27 cellular contexts compared by ENCODE assay signal in the genomic region with DNA sequence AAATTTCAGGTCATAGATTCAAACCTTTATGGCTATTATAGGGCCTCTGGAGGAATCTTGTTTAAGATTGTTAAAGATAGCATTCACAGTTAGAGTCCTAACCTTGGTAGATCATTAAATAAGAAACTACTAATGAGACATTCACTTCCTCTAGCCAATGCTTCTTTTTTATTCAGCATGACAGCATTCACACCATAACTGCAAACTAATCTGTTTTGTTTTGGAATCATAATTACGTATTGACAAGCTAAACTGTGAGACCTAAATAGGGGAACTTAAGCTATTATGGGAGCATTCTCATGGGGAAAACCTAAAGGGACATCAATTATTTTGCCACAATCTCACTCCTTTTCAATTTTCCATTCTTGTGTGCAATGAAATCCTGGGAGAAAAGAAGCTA.
DNase-seq lines count a peak whose midpoint lies in the region; ATAC-seq, FAIRE-seq and TF ChIP-seq lines count a peak whose summit lies in the region.
"Had no signal": no experiment of that assay in that cellular context is flagged by ENCODE, and none has a peak within 500 bp of the region (broad histone marks: within the 10 kb centered on the region; RNA-seq: fewer than 3 reads in every experiment).

No MANE protein-coding gene starts in this region.

- no peak overlapping the region for H3K18ac ChIP-seq in H9 (ENCODE audit: insufficient read length, low read depth, low read length)

- SMC1A ChIA-PET in GM12878 (lab: Charles Lee; ENCODE audit: uncharacterized antibody, unreplicated experiment) = interaction anchor here (0.6 to 1.0 kb wide), 6 partner anchors 9 to 684 kb away, joined by 3 to 5 read pairs (median 3); no protein-coding TSS in a partner anchor

- no peak for TF ChIP-seq POLR2A in GM12878 (IDR thresholded peaks at IDR 0.05; ENCODE audit: low read depth, low read length)

- intact Hi-C loops in GM12878 (cut with micrococcal nuclease; ENCODE audit: unreplicated experiment) = no loop called here

- in situ Hi-C loops in GM12878 (cut with MboI) = no loop called here

- H4K8ac ChIP-seq in H9 (replicated peaks; ENCODE audit: insufficient read length, low read depth, low read length) = no peak overlapping the region

- no peak overlapping the region for H2AK5ac ChIP-seq in H9 (ENCODE audit: insufficient read length, low read length)

- H2BK20ac ChIP-seq in H9 (ENCODE audit: low read depth, low read length, poor library complexity, severe bottlenecking) = no peak overlapping the region

- POLR2A ChIA-PET in GM12878 (lab: Charles Lee) = interaction anchor here (0.6 kb wide), 1 partner anchor 21 kb away, joined by 3 read pairs; no protein-coding TSS in a partner anchor

- TF ChIP-seq EP300 in GM12878 (IDR thresholded peaks at IDR 0.05; ENCODE audit: borderline replicate concordance in 1 of 2, control insufficient read depth in 1 of 2, low read depth in 2 of 2, low read length in 2 of 2) = peak; percentile 33 to 64; a peak in 2 of 4 replicates

- TF ChIP-seq CTCF in GM12878 (IDR thresholded peaks at IDR 0.05 in 2 of 3, conservative IDR thresholded peaks at IDR 0.05 in 1 of 3; ENCODE audit: control insufficient read depth in 2 of 3, extremely low read depth in 1 of 3, insufficient read depth in 1 of 3, low read depth in 3 of 3, low read length in 3 of 3) (no peak), H9 (conservative IDR thresholded peaks at IDR 0.05) (no peak), mesothelial cell of epicardium (IDR thresholded peaks at IDR 0.05; ENCODE audit: unreplicated experiment) (no peak)

- CTCF ChIA-PET in GM12878 (lab: Yijun Ruan, JAX) = interaction anchor here (0.6 to 1.5 kb wide), 6 partner anchors 16 to 543 kb away, joined by 3 to 6 read pairs (median 3); no protein-coding TSS in a partner anchor

- no peak for TF ChIP-seq RAD21 in GM12878 (IDR thresholded peaks at IDR 0.05; ENCODE audit: insufficient read depth, low read depth, low read length)

- H3K4me1 Mint-ChIP-seq in H9 = peaks cover 2 to 3% of the 10 kb centered on the region in 2 experiments
- H3K4me1 Mint-ChIP-seq in mesothelial cell of epicardium = no peaks in the 10 kb centered on the region
- H3K4me1 Mint-ChIP-seq: CD4-positive, alpha-beta memory T cell had no signal

- 0% methylated on average over 1 of the region's 1 CpG for WGBS in GM12878 (ENCODE audit: insufficient coverage, insufficient replicate concordance, low lambda C conversion rate, missing lambda C conversion rate)
- WGBS in H9 (ENCODE audit: extremely low coverage, insufficient read length, low lambda C conversion rate) = no CpG with 5 or more reads among the region's 1 CpG

- H3K56ac ChIP-seq in H9 (ENCODE audit: insufficient read length, low read depth, low read length) = no peak overlapping the region

- H2BK120ac ChIP-seq in H9 (ENCODE audit: low read depth, low read length, poor library complexity, severe bottlenecking) = no peak overlapping the region

- H3K4me3 Mint-ChIP-seq in H9 (no peak overlapping the region), mesothelial cell of epicardium (no peak overlapping the region)
- H3K4me3 Mint-ChIP-seq: CD4-positive, alpha-beta memory T cell had no signal

- no peaks in the 10 kb centered on the region for H3K36me3 ChIP-seq in GM12878 (ENCODE audit: control insufficient read depth in 2 of 2, insufficient read depth in 2 of 2, low read length in 1 of 2)
- H3K36me3 ChIP-seq: BLaER1 treated with 17β-estradiol and CSF1 and Interleukin-3, amounts not matched to agents 10 nM and 100 nM; Peyer's patch had no signal

- no peaks in the 10 kb centered on the region for H3K27me3 ChIP-seq in GM12878 (replicated peaks in 1 of 2; ENCODE audit: control insufficient read depth in 2 of 2, insufficient read depth in 2 of 2, low read length in 1 of 2)
- H3K27me3 ChIP-seq in H9 (ENCODE audit: insufficient read depth, low read length) = no peaks in the 10 kb centered on the region
- H3K27me3 ChIP-seq: BLaER1 treated with 17β-estradiol and CSF1 and Interleukin-3, amounts not matched to agents 10 nM and 100 nM; Peyer's patch had no signal

- no peak overlapping the region for H4K5ac ChIP-seq in H9 (ENCODE audit: insufficient read length, low read depth, low read length)

- H3T11ph ChIP-seq in H9 (ENCODE audit: low read length) = no peak overlapping the region

- no TSS peak for BruUV-seq in GM12878 (replicated peaks; lab: Mats Ljungman, UMichigan)

- no peak overlapping the region for H2BK5ac ChIP-seq in H9 (ENCODE audit: insufficient read length, low read length)

- H3K27ac ChIP-seq in GM12878 (ENCODE audit: control insufficient read depth, insufficient read depth) (no peak overlapping the region), H9 (ENCODE audit: insufficient read length, low read depth, low read length) (no peak overlapping the region)
- H3K27ac ChIP-seq: BLaER1 treated with 17β-estradiol and CSF1 and Interleukin-3, amounts not matched to agents 10 nM and 100 nM; GM23248; Peyer's patch had no signal

- H3K14ac ChIP-seq in H9 (ENCODE audit: insufficient read depth, low read length) = no peak overlapping the region

- no peaks in the 10 kb centered on the region; the same call in 1 of the 2 replicates for H3K27me3 Mint-ChIP-seq in H9 (ENCODE audit: low read depth)
- no peaks in the 10 kb centered on the region for H3K27me3 Mint-ChIP-seq in mesothelial cell of epicardium (ENCODE audit: low read depth)
- H3K27me3 Mint-ChIP-seq: CD4-positive, alpha-beta memory T cell had no signal

- H3K23ac ChIP-seq in H9 (ENCODE audit: insufficient read length, low read depth, low read length) = no peak overlapping the region

- H3K9me3 Mint-ChIP-seq in H9 (no peaks in the 10 kb centered on the region), mesothelial cell of epicardium (peaks cover 18% of the 10 kb centered on the region)

- no peaks in the 10 kb centered on the region for H4K20me1 ChIP-seq in GM12878 (ENCODE audit: control insufficient read depth, insufficient read depth)
- H4K20me1 ChIP-seq in H9 (ENCODE audit: control insufficient read depth, insufficient read depth, insufficient read length) = no peaks in the 10 kb centered on the region
- H4K20me1 ChIP-seq: BLaER1 treated with 17β-estradiol and CSF1 and Interleukin-3, amounts not matched to agents 10 nM and 100 nM had no signal

- DNase-seq in GM12878 (ENCODE audit: low read depth, low spot score) (no peak), H9 (no peak), mesothelial cell of epicardium (ENCODE audit: low spot score in 2 of 2, unreplicated experiment in 2 of 2) (no peak)
- DNase-seq in stimulated activated naive CD8-positive, alpha-beta T cell treated with anti-CD3 and anti-CD28 coated beads, Interleukin-15, Interleukin-2, amounts not matched to agents 100 U/mL and 50 U/mL, for 24 hours = no peak
- DNase-seq: 8988T; Calu3; CD4-positive, alpha-beta memory T cell; DMS153; GM23248; HCEC 1CT; KG1; NCI-H1092; NCI-H1436; NCI-H187 treated with DMSO at 0.1 percent for 48 hours; NCI-H2227 treated with DMSO at 0.1 percent for 48 hours; NCI-H510A treated with DMSO at 0.1 percent for 48 hours; NCI-H774; NK-92 treated with Interleukin-12 subunit alpha and Interleukin-12 subunit beta, amount 100 ng/mL, for 24 hours; Peyer's patch had no signal

- H3K4me1 ChIP-seq in GM12878 (ENCODE audit: control insufficient read depth, insufficient read depth, low read length) (no peaks in the 10 kb centered on the region), H9 (ENCODE audit: insufficient read depth, low read length) (no peaks in the 10 kb centered on the region)
- H3K4me1 ChIP-seq: Peyer's patch had no signal

- H3K27ac Mint-ChIP-seq in H9 = no peak overlapping the region; a peak in 1 of 7 replicates
- H3K27ac Mint-ChIP-seq in mesothelial cell of epicardium = no peak overlapping the region
- H3K27ac Mint-ChIP-seq: CD4-positive, alpha-beta memory T cell had no signal

- no peak overlapping the region for H4K91ac ChIP-seq in H9 (ENCODE audit: insufficient read length, low read depth, low read length)

- H3K9me3 ChIP-seq in GM12878 (replicated peaks; ENCODE audit: control insufficient read depth, insufficient read depth, low read length) (no peaks in the 10 kb centered on the region), H9 (ENCODE audit: control insufficient read depth, low read depth, low read length) (no peaks in the 10 kb centered on the region)
- H3K9me3 ChIP-seq: BLaER1 treated with 17β-estradiol and CSF1 and Interleukin-3, amounts not matched to agents 10 nM and 100 nM; Peyer's patch had no signal

- H2BK12ac ChIP-seq in H9 (ENCODE audit: insufficient read length, low read depth, low read length) = no peak overlapping the region

- H3K79me2 ChIP-seq in GM12878 (ENCODE audit: control insufficient read depth, insufficient read depth, low read length) (no peaks in the 10 kb centered on the region), H9 (ENCODE audit: insufficient read depth, low read length) (no peaks in the 10 kb centered on the region)

- H3K4me3 ChIP-seq in GM12878 = no peak overlapping the region
- H3K4me3 ChIP-seq: BLaER1 treated with 17β-estradiol and CSF1 and Interleukin-3, amounts not matched to agents 10 nM and 100 nM; GM23248; Peyer's patch had no signal

- RAD21 ChIA-PET in GM12878 (lab: Charles Lee; ENCODE audit: unreplicated experiment) = interaction anchor here (1.4 kb wide), 1 partner anchor 21 kb away, joined by 4 read pairs; no protein-coding TSS in a partner anchor

- no peaks in the 10 kb centered on the region for H3K79me1 ChIP-seq in H9 (ENCODE audit: insufficient read depth, low read depth, low read length, poor library complexity, severe bottlenecking)

- no peaks in the 10 kb centered on the region for H3K23me2 ChIP-seq in H9 (ENCODE audit: insufficient read length, low read depth, low read length, poor library complexity, severe bottlenecking)

- H3K9ac ChIP-seq in GM12878 (ENCODE audit: control insufficient read depth, insufficient read depth, low read length) (no peak overlapping the region), H9 (ENCODE audit: extremely low read depth, insufficient read length, low read length) (no peak overlapping the region)
- H3K9ac ChIP-seq: BLaER1 treated with 17β-estradiol and CSF1 and Interleukin-3, amounts not matched to agents 10 nM and 100 nM; GM23248 had no signal

- no peak overlapping the region for H3K4ac ChIP-seq in H9 (ENCODE audit: low read depth, low read length)

- H2AFZ ChIP-seq in GM12878 (ENCODE audit: control insufficient read depth, low read depth, low read length) (no peak overlapping the region), H9 (ENCODE audit: low read length) (no peak overlapping the region)
- H2AFZ ChIP-seq: GM23248 had no signal

- H3K4me2 ChIP-seq in GM12878 (ENCODE audit: control insufficient read depth, insufficient read depth) (no peak overlapping the region), H9 (ENCODE audit: insufficient read depth, insufficient read length, low read length) (no peak overlapping the region)
- H3K4me2 ChIP-seq: BLaER1 treated with 17β-estradiol and CSF1 and Interleukin-3, amounts not matched to agents 10 nM and 100 nM had no signal

- peak; percentile 50 for ATAC-seq in GM18511 (IDR thresholded peaks at IDR 0.05; ENCODE audit: unreplicated experiment)
- ATAC-seq in GM21423 (IDR thresholded peaks at IDR 0.05; ENCODE audit: unreplicated experiment) = peak; percentile 70
- ATAC-seq in HG03378 (IDR thresholded peaks at IDR 0.05; ENCODE audit: unreplicated experiment) = peak; percentile 73
- peak; percentile 87 for ATAC-seq in GM12878
- ATAC-seq in HG03442 (IDR thresholded peaks at IDR 0.05; ENCODE audit: unreplicated experiment) = no peak
- ATAC-seq in stimulated activated naive CD8-positive, alpha-beta T cell treated with anti-CD3 and anti-CD28 coated beads, Interleukin-15, Interleukin-2, amounts not matched to agents 100 U/mL and 50 U/mL, for 24 hours = no peak
- ATAC-seq: SK-N-SH treated with all-trans-retinoic acid at 6 μM for 48 hours had no signal

- FAIRE-seq in GM12878 (lab: Jason Lieb, UNC) = no peak
- FAIRE-seq: GM12892, HTR-8/SVneo had no signal

- no peak overlapping the region for H2BK15ac ChIP-seq in H9 (ENCODE audit: low read depth, low read length)

- H3K36me3 Mint-ChIP-seq in H9 (ENCODE audit: insufficient read depth in 1 of 3, low read depth in 3 of 3) (no peaks in the 10 kb centered on the region; a peak in 1 of 7 replicates), mesothelial cell of epicardium (no peaks in the 10 kb centered on the region)
- H3K36me3 Mint-ChIP-seq: CD4-positive, alpha-beta memory T cell had no signal

Comparison
In these comparisons a context has a peak if more than half of its experiments do, and no peak if none do; other contexts are left out.
1. ATAC-seq: peak in GM18511 (single experiment), GM21423 (single experiment), HG03378 (single experiment) and GM12878 (single experiment); none in HG03442 (single experiment) and stimulated activated naive CD8-positive, alpha-beta T cell treated with anti-CD3 and anti-CD28 coated beads, Interleukin-15, Interleukin-2, amounts not matched to agents 100 U/mL and 50 U/mL, for 24 hours (single experiment).